Comparison of ENCODE assay signal across 12 cellular contexts in genomic region chr7:106068538-106068961, GRCh38. TPM values are rescaled to one million over a fixed set of nuclear protein-coding genes. Genes with fewer than 3 reads are reported as not detected.
DNase-seq lines count a peak whose midpoint lies in the region; TF ChIP-seq lines count a peak whose summit lies in the region.
"Had no signal": no experiment of that assay in that cellular context is flagged by ENCODE, and none has a peak within 500 bp of the region (broad histone marks: within the 10 kb centered on the region; RNA-seq: fewer than 3 reads in every experiment).

No MANE protein-coding gene starts in this region.

- H4K20me1 ChIP-seq in Loucy (ENCODE audit: insufficient read depth, low read length, poor library complexity, severe bottlenecking): no peaks in the 10 kb centered on the region

- intact Hi-C loops in breast epithelium (cut with DNase I; ENCODE audit: low total_unique reads): loop anchor here (2.0 kb wide), 1 partner anchor 44 kb away; the partner anchor contains the start of gene SYPL1

- H3K4me1 ChIP-seq in Loucy (ENCODE audit: insufficient read depth, low read length, poor library complexity, severe bottlenecking) (peaks cover 71% of the 10 kb centered on the region), breast epithelium (peaks cover 2 to 6% of the 10 kb centered on the region in 2 donors)

- H3K9me3 ChIP-seq in Loucy (ENCODE audit: insufficient read depth, low read depth, low read length) (no peaks in the 10 kb centered on the region), breast epithelium (no peaks in the 10 kb centered on the region)
- H3K9me3 ChIP-seq: body of pancreas, pancreas had no signal

- H3K4me2 ChIP-seq in Loucy (ENCODE audit: low read depth, low read length, poor library complexity, severe bottlenecking): peak overlapping the region; percentile 82

- no peaks in the 10 kb centered on the region for H3K27me3 Mint-ChIP-seq in osteocyte (ENCODE audit: unreplicated experiment)

- peaks cover 22% of the 10 kb centered on the region for H3K79me2 ChIP-seq in Loucy (ENCODE audit: insufficient read depth, low read length)

- H3K36me3 Mint-ChIP-seq in osteocyte (ENCODE audit: unreplicated experiment): no peaks in the 10 kb centered on the region

- no peak for TF ChIP-seq POLR2A in breast epithelium (IDR thresholded peaks at IDR 0.05)

- H2AFZ ChIP-seq in Loucy (ENCODE audit: low read length): no peak overlapping the region

- peaks cover 24% of the 10 kb centered on the region for H3K4me1 Mint-ChIP-seq in osteocyte (ENCODE audit: unreplicated experiment)

- H3K27me3 ChIP-seq in Loucy (ENCODE audit: insufficient read depth, low read length, poor library complexity, severe bottlenecking) (no peaks in the 10 kb centered on the region), breast epithelium (no peaks in the 10 kb centered on the region)
- H3K27me3 ChIP-seq: body of pancreas, pancreas had no signal

- H3K4me3 Mint-ChIP-seq in osteocyte (ENCODE audit: unreplicated experiment): no peak overlapping the region

- TF ChIP-seq CTCF in C4-2B (conservative IDR thresholded peaks at IDR 0.05) (no peak), Loucy (conservative IDR thresholded peaks at IDR 0.05; ENCODE audit: low read length) (no peak), breast epithelium (IDR thresholded peaks at IDR 0.05) (no peak), osteocyte (IDR thresholded peaks at IDR 0.05) (no peak)

- DNase-seq in breast epithelium (ENCODE audit: low spot score in 2 of 2) (no peak), osteocyte (ENCODE audit: extremely low spot score, unreplicated experiment) (peak; percentile 15), putamen (ENCODE audit: low spot score) (no peak), LoVo (ENCODE audit: low spot score) (no peak), iPS-NIHi7 (ENCODE audit: extremely low spot score) (no peak)
- DNase-seq in activated CD4-positive, alpha-beta T cell treated with anti-CD3 and anti-CD28 coated beads for 1 hour: no peak
- DNase-seq: activated CD8-positive, alpha-beta memory T cell treated with anti-CD3 and anti-CD28 coated beads for 24 hours; body of pancreas; NCI-H1436 treated with DMSO at 0.1 percent for 48 hours; pancreas had no signal

- H3K27ac Mint-ChIP-seq in osteocyte (ENCODE audit: unreplicated experiment): no peak overlapping the region

- H3K4me3 ChIP-seq in Loucy (ENCODE audit: low read length, poor library complexity, severe bottlenecking): no peak overlapping the region
- H3K4me3 ChIP-seq in breast epithelium: no peak overlapping the region
- H3K4me3 ChIP-seq: body of pancreas, pancreas had no signal

- no peaks in the 10 kb centered on the region for H3K36me3 ChIP-seq in Loucy (ENCODE audit: insufficient read depth, low read length)
- no peaks in the 10 kb centered on the region for H3K36me3 ChIP-seq in breast epithelium
- H3K36me3 ChIP-seq: pancreas had no signal

- H3K27ac ChIP-seq in C4-2B (peak overlapping the region; percentile 76), breast epithelium (peak overlapping the region; percentile 71 to 89)
- H3K27ac ChIP-seq: pancreas had no signal

- H3K9ac ChIP-seq in Loucy (ENCODE audit: low read depth, low read length, poor library complexity, severe bottlenecking): peak overlapping the region; percentile 91

- no peaks in the 10 kb centered on the region for H3K9me2 ChIP-seq in Loucy (replicated peaks; ENCODE audit: low read depth, low read length)

- peaks cover 11% of the 10 kb centered on the region for H3F3A ChIP-seq in Loucy (ENCODE audit: low read depth)

- H3K9me3 Mint-ChIP-seq in osteocyte (ENCODE audit: unreplicated experiment): no peaks in the 10 kb centered on the region

RNA-seq across cellular contexts. Expression of gene SYPL1, which starts 43.6 kb away (rescaled TPM):
- total RNA-seq in breast epithelium (100 to 1,000 TPM in 1 of 3 donors, 10 to 100 TPM in 2; 96.2 to 116 (median 98.3) TPM), osteocyte (80.9 and 85.4 TPM in 2 replicates)
